13 cellular contexts compared by ENCODE assay signal in genomic region chr3:48597408-48597800, GRCh38. TPM values are rescaled to one million over a fixed set of nuclear protein-coding genes. Genes with fewer than 3 reads are reported as not detected.
A peak's percentile ranks its signal among the peaks of the same experiment; 100 is the strongest.
DNase-seq lines count a peak whose midpoint lies in the region; ATAC-seq and TF ChIP-seq lines count a peak whose summit lies in the region.
"Had no signal": no experiment of that assay in that cellular context is flagged by ENCODE, and none has a peak within 500 bp of the region (broad histone marks: within the 10 kb centered on the region; RNA-seq: fewer than 3 reads in every experiment).

No MANE protein-coding gene starts in this region.

- POLR2A ChIA-PET in AG04450 (lab: Yijun Ruan, JAX) = interaction anchor here (1.0 to 2.1 kb wide), 3 partner anchors 37 to 66 kb away, joined by 3 to 10 read pairs (median 6); partner anchors contain the start of genes CELSR3 and SLC26A6
- POLR2A ChIA-PET in RWPE1 (lab: Yijun Ruan, JAX; ENCODE audit: low non-redundant PET) = no interaction called here

- H3K27ac ChIP-seq in AG04450 (ENCODE audit: low read depth, low read length) = peak overlapping the region; percentile 99
- H3K27ac ChIP-seq in RWPE1 = peak overlapping the region; percentile 100
- H3K27ac ChIP-seq in cardiac muscle cell = peak overlapping the region; percentile 81
- H3K27ac ChIP-seq in prostate gland = peak overlapping the region; percentile 79 to 84

- CTCF ChIA-PET in AG04450 (lab: Charles Lee) (interaction anchor here (1.3 kb wide), 1 partner anchor 38 kb away, joined by 4 read pairs; no protein-coding TSS in a partner anchor), RWPE1 (lab: Yijun Ruan, JAX) (no interaction called here)

- TF ChIP-seq POLR2A in prostate gland (IDR thresholded peaks at IDR 0.05) (no peak), lower leg skin (IDR thresholded peaks at IDR 0.05) (no peak)

- intact Hi-C loops in prostate gland (cut with DNase I) (loop anchor here (5.0 kb wide), 2 partner anchors 40 to 130 kb away; partner anchors contain the start of gene PFKFB4), lower leg skin (cut with DNase I; ENCODE audit: low total_unique reads) (no loop called here)

- H3K36me3 ChIP-seq in cardiac muscle cell (peaks cover 25% of the 10 kb centered on the region), prostate gland (peaks cover 0 to 16% of the 10 kb centered on the region in 2 donors)

- ATAC-seq in HG02973 (IDR thresholded peaks at IDR 0.05; ENCODE audit: unreplicated experiment) (no peak), HG03039 (IDR thresholded peaks at IDR 0.05; ENCODE audit: unreplicated experiment) (no peak)

- H3K4me1 ChIP-seq in cardiac muscle cell (ENCODE audit: low read depth) (peaks cover 6% of the 10 kb centered on the region), prostate gland (replicated peaks) (peaks cover 27% of the 10 kb centered on the region)

- no peaks in the 10 kb centered on the region for H3K27me3 ChIP-seq in AG04450 (ENCODE audit: control insufficient read depth, insufficient read depth, low read length)
- H3K27me3 ChIP-seq in cardiac muscle cell = no peaks in the 10 kb centered on the region
- no peaks in the 10 kb centered on the region for H3K27me3 ChIP-seq in prostate gland (replicated peaks; ENCODE audit: insufficient read depth)

- TF ChIP-seq CTCF in AG04450 (IDR thresholded peaks at IDR 0.05; ENCODE audit: low read depth, low read length) = no peak
- no peak for TF ChIP-seq CTCF in RWPE1 (conservative IDR thresholded peaks at IDR 0.05; ENCODE audit: low read depth)
- TF ChIP-seq CTCF in cardiac muscle cell (IDR thresholded peaks at IDR 0.05; ENCODE audit: low read depth, low read length) = no peak
- no peak for TF ChIP-seq CTCF in prostate gland (IDR thresholded peaks at IDR 0.05)
- TF ChIP-seq CTCF in lower leg skin (IDR thresholded peaks at IDR 0.05) = no peak

- WGBS in prostate gland = 80% methylated on average over 6 of the region's 6 CpGs
- 76% methylated on average over 6 of the region's 6 CpGs for WGBS in lower leg skin, 2 donors

- H3K4me3 ChIP-seq in AG04450 (ENCODE audit: low read depth, low read length) (no peak overlapping the region), cardiac muscle cell (no peak overlapping the region), prostate gland (no peak overlapping the region), lower leg skin (ENCODE audit: low read depth, poor library complexity, severe bottlenecking) (no peak overlapping the region)

- no peak for DNase-seq in AG04450 (ENCODE audit: low read depth, low spot score)
- DNase-seq in RWPE1 (ENCODE audit: low spot score) = no peak
- no peak for DNase-seq in cardiac muscle cell (ENCODE audit: low read depth in 1 of 2, low spot score in 1 of 2)
- DNase-seq in prostate gland (ENCODE audit: low spot score) = no peak
- DNase-seq in lower leg skin (ENCODE audit: low spot score in 2 of 2) = no peak
- DNase-seq in T1000 (lab: John Stamatoyannopoulos, UW) = no peak
- DNase-seq: activated CD4-positive, CD25-positive, alpha-beta regulatory T cell treated with anti-CD3 and anti-CD28 coated beads, Interleukin-2, amount 50 U/mL, for 72 hours; activated naive CD4-positive, alpha-beta T cell treated with Interleukin-2 at 50 U/mL for 16 hours; C1 segment of cervical spinal cord; effector memory CD4-positive, alpha-beta T cell; NCI-H345 had no signal

- H3K9me3 ChIP-seq in AG04450 (ENCODE audit: control insufficient read depth, insufficient read depth, low read length) (no peaks in the 10 kb centered on the region; the same call in 1 of the 2 replicates), cardiac muscle cell (ENCODE audit: low read depth) (no peaks in the 10 kb centered on the region), prostate gland (no peaks in the 10 kb centered on the region)

RNA-seq across cellular contexts. Expression of gene COL7A1, which starts 2.3 kb away (rescaled TPM):
- polyA plus RNA-seq in AG04450 (2011; rRNA removed) (19.8 and 25.8 TPM in 2 replicates), cardiac muscle cell (41.3 and 63.0 TPM in 2 replicates)
- 20.9 and 32.6 TPM in 2 replicates for polyA minus RNA-seq in AG04450 (2011; rRNA and poly(A)+ RNA removed)
- total RNA-seq in cardiac muscle cell (53.8 and 76.6 TPM in 2 replicates), prostate gland (10 to 100 TPM; 84.8 to 92.6 TPM), lower leg skin (100 to 1,000 TPM; 159 to 393 (median 199) TPM)

RNA-seq across cellular contexts. Expression of gene UQCRC1, which starts 12.0 kb away (rescaled TPM):
- polyA plus RNA-seq in AG04450 (2011; rRNA removed) = 379 and 468 TPM in 2 replicates
- polyA minus RNA-seq in AG04450 (2011; rRNA and poly(A)+ RNA removed) = 611 and 892 TPM in 2 replicates
- 620 and 675 TPM in 2 replicates for total RNA-seq in cardiac muscle cell
- 735 and 870 TPM in 2 replicates for polyA plus RNA-seq in cardiac muscle cell
- 100 to 1,000 TPM; 239 to 251 TPM for total RNA-seq in prostate gland
- total RNA-seq in lower leg skin = 100 to 1,000 TPM; 240 to 373 (median 334) TPM

RNA-seq across cellular contexts. Expression of gene TMEM89, which starts 24.2 kb away (rescaled TPM):
- not detected in 2 replicates for polyA plus RNA-seq in AG04450 (2011; rRNA removed)
- not detected in 2 replicates for polyA minus RNA-seq in AG04450 (2011; rRNA and poly(A)+ RNA removed)
- not detected in 2 replicates for total RNA-seq in cardiac muscle cell
- 0.59 TPM in 1 of 2 replicates, not detected in the other for polyA plus RNA-seq in cardiac muscle cell
- 1 to 10 TPM in 1 of 2 donors, not detected in 1; 1.9 TPM for total RNA-seq in prostate gland
- not detected for total RNA-seq in lower leg skin

RNA-seq across cellular contexts. Expression of gene UCN2, which starts 33.8 kb away (rescaled TPM):
- polyA plus RNA-seq in AG04450 (2011; rRNA removed) (1.2 and 2.2 TPM in 2 replicates), cardiac muscle cell (0.47 and 0.95 TPM in 2 replicates)
- 1.3 and 1.7 TPM in 2 replicates for polyA minus RNA-seq in AG04450 (2011; rRNA and poly(A)+ RNA removed)
- total RNA-seq in cardiac muscle cell (0.81 and 1.1 TPM in 2 replicates), prostate gland (1 to 10 TPM in 1 of 2 donors, under 1 TPM in 1; 0.85 to 1.6 TPM), lower leg skin (1 to 10 TPM; 4.8 to 9.8 (median 6.2) TPM)

RNA-seq across cellular contexts. Expression of gene SLC26A6, which starts 37.9 kb away (rescaled TPM):
- 22.2 and 23.1 TPM in 2 replicates for polyA plus RNA-seq in AG04450 (2011; rRNA removed)
- 34.3 and 43.5 TPM in 2 replicates for polyA minus RNA-seq in AG04450 (2011; rRNA and poly(A)+ RNA removed)
- total RNA-seq in cardiac muscle cell = 55.8 and 87.4 TPM in 2 replicates
- polyA plus RNA-seq in cardiac muscle cell = 52.0 and 68.1 TPM in 2 replicates
- total RNA-seq in prostate gland = 10 to 100 TPM; 18.4 to 30.0 TPM
- 10 to 100 TPM in 3 of 4 donors, 1 to 10 TPM in 1; 9.4 to 36.5 (median 17.9) TPM for total RNA-seq in lower leg skin
